8 cellular contexts compared by ENCODE assay signal in the genomic region with DNA sequence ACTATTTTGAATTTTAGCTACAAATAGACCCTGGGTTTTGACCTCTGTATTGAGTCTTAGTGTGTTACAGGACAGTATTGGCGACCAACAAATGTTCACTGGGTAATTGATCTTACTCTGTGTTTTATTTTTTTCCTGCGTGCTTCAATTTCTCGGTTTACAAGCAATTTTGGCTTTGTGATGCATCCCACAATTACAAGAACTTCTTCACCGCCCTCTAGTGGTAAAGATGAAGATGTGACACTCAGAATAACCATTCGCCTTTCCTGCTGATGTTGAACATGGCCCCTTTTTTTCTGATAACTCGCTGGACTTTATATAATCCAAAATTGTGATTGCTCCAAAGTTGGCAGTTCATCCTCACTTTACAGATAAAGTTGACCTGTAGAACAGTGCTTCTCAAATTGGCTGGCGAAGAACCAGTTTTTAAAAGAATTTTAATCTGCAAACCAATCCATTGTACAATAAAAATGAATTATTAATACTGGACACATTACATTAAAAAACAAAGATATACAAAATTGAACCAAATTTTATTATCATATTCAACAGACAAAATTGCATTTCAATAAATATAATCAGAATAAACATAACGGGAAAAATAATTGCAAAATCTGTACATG. TPM values are rescaled to one million over a fixed set of nuclear protein-coding genes. Genes with fewer than 3 reads are reported as not detected.
DNase-seq lines count a peak whose midpoint lies in the region; ATAC-seq and TF ChIP-seq lines count a peak whose summit lies in the region.

No MANE protein-coding gene starts in this region.

- TF ChIP-seq EP300 in upper lobe of left lung (IDR thresholded peaks at IDR 0.05): no peak

- DNase-seq in NCI-H2081 (lab: John Stamatoyannopoulos, UW): peak; percentile 39 to 48
- no peak for DNase-seq in NCI-H2081 treated with DMSO at 0.1 percent for 48 hours (lab: John Stamatoyannopoulos, UW)
- DNase-seq in HFF-Myc (ENCODE audit: extremely low read depth, low read depth): no peak
- peak; percentile 30 for DNase-seq in NCI-H748 treated with DMSO at 0.1 percent for 48 hours (lab: John Stamatoyannopoulos, UW)
- DNase-seq in breast epithelium (ENCODE audit: low spot score in 2 of 2): no peak
- no peak for DNase-seq in left colon
- DNase-seq in upper lobe of left lung: no peak
- DNase-seq in effector memory CD4-positive, alpha-beta T cell: no peak

- no peak overlapping the region for H3K27ac ChIP-seq in breast epithelium
- no peak overlapping the region for H3K27ac ChIP-seq in upper lobe of left lung
- H3K27ac ChIP-seq in effector memory CD4-positive, alpha-beta T cell (ENCODE audit: insufficient read depth, low read length, poor library complexity, severe bottlenecking): no peak overlapping the region

- ATAC-seq in left colon (peak; percentile 61), upper lobe of left lung (ENCODE audit: low FRiP score in 2 of 2) (peak in 1 of 2 donors; percentile 79)

- H3K36me3 ChIP-seq in breast epithelium: no peaks in the 10 kb centered on the region
- no peaks in the 10 kb centered on the region for H3K36me3 ChIP-seq in upper lobe of left lung
- H3K36me3 ChIP-seq in effector memory CD4-positive, alpha-beta T cell (ENCODE audit: control insufficient read depth, insufficient read depth, low read length): no peaks in the 10 kb centered on the region

- peak; percentile 72 for TF ChIP-seq CTCF in HFF-Myc (IDR thresholded peaks at IDR 0.05; ENCODE audit: low read depth, low read length, missing control alignments)
- TF ChIP-seq CTCF in breast epithelium (IDR thresholded peaks at IDR 0.05): peak; percentile 76 to 86 (median 77)
- TF ChIP-seq CTCF in upper lobe of left lung (IDR thresholded peaks at IDR 0.05): peak; percentile 67 to 87 (median 82)

- no peak overlapping the region for H3K4me3 ChIP-seq in HFF-Myc (replicated peaks; ENCODE audit: low read depth, low read length)
- no peak overlapping the region for H3K4me3 ChIP-seq in breast epithelium
- no peak overlapping the region for H3K4me3 ChIP-seq in upper lobe of left lung
- no peak overlapping the region for H3K4me3 ChIP-seq in effector memory CD4-positive, alpha-beta T cell (ENCODE audit: insufficient read depth, low read depth, low read length, poor library complexity, severe bottlenecking)

- H3K27me3 ChIP-seq in breast epithelium (no peaks in the 10 kb centered on the region), upper lobe of left lung (no peaks in the 10 kb centered on the region)
- H3K27me3 ChIP-seq in effector memory CD4-positive, alpha-beta T cell (replicated peaks; ENCODE audit: control insufficient read depth, insufficient read depth, low read length, poor library complexity, severe bottlenecking): no peaks in the 10 kb centered on the region

- no peak for TF ChIP-seq POLR2A in breast epithelium (IDR thresholded peaks at IDR 0.05)
- TF ChIP-seq POLR2A in upper lobe of left lung (IDR thresholded peaks at IDR 0.05): no peak

- H3K9me3 ChIP-seq in breast epithelium (no peaks in the 10 kb centered on the region), upper lobe of left lung (no peaks in the 10 kb centered on the region)
- no peaks in the 10 kb centered on the region for H3K9me3 ChIP-seq in effector memory CD4-positive, alpha-beta T cell (ENCODE audit: control insufficient read depth, low read length)

- 13 to 14% methylated on average over 8 of the region's 8 CpGs for WGBS in upper lobe of left lung, 2 donors

- intact Hi-C loops in breast epithelium (cut with DNase I; ENCODE audit: low total_unique reads): loop anchor here (10.0 kb wide), 1 partner anchor 222 kb away; no protein-coding TSS in a partner anchor
- intact Hi-C loops in left colon (cut with DNase I, micrococcal nuclease): loop anchor here in 1 of 2 donors (5.0 to 10.0 kb wide), 2 partner anchors 192 to 235 kb away; no protein-coding TSS in a partner anchor

- no peaks in the 10 kb centered on the region for H3K4me1 ChIP-seq in breast epithelium
- peaks cover 0 to 8% (median 5%) of the 10 kb centered on the region in 4 donors for H3K4me1 ChIP-seq in upper lobe of left lung
- H3K4me1 ChIP-seq in effector memory CD4-positive, alpha-beta T cell (ENCODE audit: control insufficient read depth, insufficient read depth, low read length, poor library complexity, severe bottlenecking): peaks cover 3% of the 10 kb centered on the region

RNA-seq across cellular contexts. Expression of gene SMC3, which starts 20.2 kb away (rescaled TPM):
- total RNA-seq in breast epithelium (10 to 100 TPM; 26.6 to 37.8 (median 37.0) TPM), left colon (10 to 100 TPM; 23.7 to 25.5 TPM), upper lobe of left lung (10 to 100 TPM; 13.7 to 45.9 (median 23.0) TPM)

RNA-seq across cellular contexts. Expression of gene DUSP5, which starts 49.5 kb away (rescaled TPM):
- 10 to 100 TPM in 2 of 3 donors, 1 to 10 TPM in 1; 3.8 to 35.4 (median 26.9) TPM for total RNA-seq in breast epithelium
- total RNA-seq in left colon: 10 to 100 TPM in 1 of 2 donors, 1 to 10 TPM in 1; 7.1 to 52.2 TPM
- total RNA-seq in upper lobe of left lung: 10 to 100 TPM in 3 of 6 donors, 1 to 10 TPM in 3; 1.0 to 19.3 (median 10.0) TPM

Comparison
In these comparisons a context has a peak if more than half of its experiments do, and no peak if none do; other contexts are left out.
1. DNase-seq: peak in NCI-H2081 (2 of 2) and NCI-H748 treated with DMSO at 0.1 percent for 48 hours (single experiment); none in NCI-H2081 treated with DMSO at 0.1 percent for 48 hours (single experiment), HFF-Myc (single experiment), breast epithelium (0 of 2), left colon (0 of 2), upper lobe of left lung (0 of 2) and effector memory CD4-positive, alpha-beta T cell (0 of 3).
2. Peak in every context shown above with its lines, with median percentiles within 50 percentile points of each other: CTCF ChIP-seq.